In genomic region chr16:70770291-70770967, GRCh38 we compare ENCODE assay signal across 2 cellular contexts.
TF ChIP-seq lines count a peak whose summit lies in the region.

No MANE protein-coding gene starts in this region.

TF ChIP-seq in HCT116, 20 proteins besides CTCF, POLR2A, EP300 and RAD21 (continued from another document):
- TF ChIP-seq ELF1 (IDR thresholded peaks at IDR 0.05; ENCODE audit: borderline replicate concordance, low read depth) (no peak), EZH2phosphoT487 (IDR thresholded peaks at IDR 0.05; ENCODE audit: borderline replicate concordance) (no peak), MAX (IDR thresholded peaks at IDR 0.05) (no peak), ZNF274 (IDR thresholded peaks at IDR 0.05; ENCODE audit: low read depth, low read length) (no peak), ATF3 (IDR thresholded peaks at IDR 0.05) (no peak), FOSL1 (IDR thresholded peaks at IDR 0.05; ENCODE audit: low read depth) (no peak)
TF ChIP-seq in HCT116: peak in this region for 0.

TF ChIP-seq in liver, 16 proteins besides CTCF, POLR2A, EP300 and RAD21 (continued from another document):
- TF ChIP-seq NR2F2 (IDR thresholded peaks at IDR 0.05) (no peak), HNF4A (conservative IDR thresholded peaks at IDR 0.05) (peak in 1 of 2 donors; percentile 69), RXRA (IDR thresholded peaks at IDR 0.05) (peak in 1 of 2 donors; percentile 89), YY1 (IDR thresholded peaks at IDR 0.05) (peak; percentile 90)
TF ChIP-seq in liver: peak in this region for 6.
